In genomic region chr13:89568276-89568675, GRCh38 we compare ENCODE assay signal across 19 cellular contexts.
DNase-seq lines count a peak whose midpoint lies in the region; ATAC-seq, FAIRE-seq and TF ChIP-seq lines count a peak whose summit lies in the region.
"Had no signal": no experiment of that assay in that cellular context is flagged by ENCODE, and none has a peak within 500 bp of the region (broad histone marks: within the 10 kb centered on the region; RNA-seq: fewer than 3 reads in every experiment).

No MANE protein-coding gene starts in this region.

- no peaks in the 10 kb centered on the region for H4K20me1 ChIP-seq in fibroblast of lung (ENCODE audit: control insufficient read depth, extremely low read depth, insufficient read depth, low read length)

- H3K9ac ChIP-seq in fibroblast of lung (ENCODE audit: insufficient read depth, low read length), result no peak overlapping the region
- H3K9ac ChIP-seq: SK-N-SH had no signal

- no peak overlapping the region for H3K4me3 ChIP-seq in bronchial epithelial cell (ENCODE audit: low read depth, low read length)
- no peak overlapping the region for H3K4me3 ChIP-seq in fibroblast of lung (replicated peaks in 1 of 4; ENCODE audit: control extremely low read depth in 1 of 4, insufficient read depth in 1 of 4, low read depth in 3 of 4, low read length in 4 of 4)

- H3K36me3 ChIP-seq in bronchial epithelial cell (ENCODE audit: control insufficient read depth, insufficient read depth, low read length), result no peaks in the 10 kb centered on the region
- no peaks in the 10 kb centered on the region for H3K36me3 ChIP-seq in fibroblast of lung (ENCODE audit: control insufficient read depth, insufficient read depth, low read length)

- H3K4me2 ChIP-seq in fibroblast of lung (ENCODE audit: extremely low read depth, insufficient read depth, low read length), result no peak overlapping the region
- H3K4me2 ChIP-seq: SK-N-SH had no signal

- H3K27me3 ChIP-seq in bronchial epithelial cell (ENCODE audit: control insufficient read depth, insufficient read depth, low read length), result no peaks in the 10 kb centered on the region
- no peaks in the 10 kb centered on the region for H3K27me3 ChIP-seq in fibroblast of lung (ENCODE audit: control insufficient read depth, insufficient read depth, low read length)

- peak; percentile 65 for DNase-seq in amniotic epithelial cell (ENCODE audit: low read depth)
- peak; percentile 17 for DNase-seq in bronchial epithelial cell (ENCODE audit: low read depth)
- peak; percentile 24 to 45 for DNase-seq in fibroblast of lung (ENCODE audit: low read depth in 2 of 2)
- peak; percentile 12 for DNase-seq in smooth muscle cell of the brain vasculature (ENCODE audit: low read depth, low spot score)
- DNase-seq in NCI-H1092 (lab: John Stamatoyannopoulos, UW), result no peak
- DNase-seq: Calu3, DMS79 treated with DMSO at 0.1 percent for 48 hours, GF-D8, H7, NCI-H2029, NCI-H446, SIG-M5, SK-N-SH had no signal

- no peaks in the 10 kb centered on the region for H3K9me3 ChIP-seq in fibroblast of lung (ENCODE audit: control insufficient read depth, insufficient read depth, low read depth, low read length)
- H3K9me3 ChIP-seq: SK-N-SH had no signal

- no peak overlapping the region for H2AFZ ChIP-seq in fibroblast of lung (ENCODE audit: low read length)

- H3K4me1 ChIP-seq in fibroblast of lung (ENCODE audit: control insufficient read depth, extremely low read depth, insufficient read depth, low read length), result no peaks in the 10 kb centered on the region

- H3K79me2 ChIP-seq in fibroblast of lung (ENCODE audit: control insufficient read depth, insufficient read depth, low read length), result no peaks in the 10 kb centered on the region

- no peak overlapping the region for H3K27ac ChIP-seq in fibroblast of lung (ENCODE audit: insufficient read depth, low read length)

- ATAC-seq in GM18867 (IDR thresholded peaks at IDR 0.05; ENCODE audit: unreplicated experiment), result no peak
- no peak for ATAC-seq in GM21737 (IDR thresholded peaks at IDR 0.05; ENCODE audit: unreplicated experiment)
- ATAC-seq in HG03039 (IDR thresholded peaks at IDR 0.05; ENCODE audit: unreplicated experiment), result no peak
- ATAC-seq: HepG2 had no signal

- TF ChIP-seq CTCF in bronchial epithelial cell (IDR thresholded peaks at IDR 0.05; ENCODE audit: insufficient read depth, low read length, severe bottlenecking), result no peak
- TF ChIP-seq CTCF in fibroblast of lung (conservative IDR thresholded peaks at IDR 0.05 in 1 of 2, IDR thresholded peaks at IDR 0.05 in 1 of 2; ENCODE audit: low read depth in 1 of 2, low read length in 2 of 2), result no peak

- FAIRE-seq in bronchial epithelial cell (lab: Jason Lieb, UNC), result no peak
- FAIRE-seq: GM12891, GM19239, HepG2 had no signal
